17 cellular contexts compared by ENCODE assay signal in the genomic region with DNA sequence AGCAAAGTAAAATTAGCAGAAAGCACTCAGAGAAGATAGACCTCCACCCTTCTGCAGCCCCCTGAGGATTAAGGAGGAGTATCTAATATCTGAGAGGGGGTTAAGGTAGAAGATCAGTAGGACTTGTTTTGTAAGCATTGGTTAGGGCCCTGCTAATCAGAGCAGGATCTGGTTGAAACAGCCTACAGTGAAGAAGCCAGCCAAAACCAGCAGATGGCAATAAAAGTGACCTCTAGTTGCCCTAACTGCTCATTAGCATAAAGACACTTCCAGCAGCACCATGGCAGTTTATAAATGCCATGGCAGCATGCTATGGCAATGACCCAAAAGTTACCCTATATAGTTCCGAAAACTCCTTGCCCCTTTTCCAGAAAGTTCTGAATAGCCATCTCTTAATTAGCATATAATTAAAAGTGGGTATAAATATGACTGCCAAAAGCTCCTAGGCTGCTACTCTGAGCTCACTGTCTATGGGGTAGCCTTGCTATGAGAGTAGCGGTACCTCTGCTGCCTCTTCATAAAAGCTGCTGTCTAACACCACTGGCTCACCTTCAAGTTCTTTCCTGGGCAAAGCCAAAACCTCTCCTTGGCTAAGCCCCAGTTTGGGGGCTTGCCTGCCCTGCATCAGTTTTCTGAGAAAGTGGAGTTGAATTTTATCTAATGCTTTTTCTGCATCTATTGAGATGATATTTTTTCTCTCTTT.
DNase-seq lines count a peak whose midpoint lies in the region; ATAC-seq, FAIRE-seq and TF ChIP-seq lines count a peak whose summit lies in the region.
"Had no signal": no experiment of that assay in that cellular context is flagged by ENCODE, and none has a peak within 500 bp of the region (broad histone marks: within the 10 kb centered on the region; RNA-seq: fewer than 3 reads in every experiment).

No MANE protein-coding gene starts in this region.

- no peak for TF ChIP-seq POLR2A in right lobe of liver (IDR thresholded peaks at IDR 0.05)
- TF ChIP-seq POLR2A in HepG2 (IDR thresholded peaks at IDR 0.05; ENCODE audit: insufficient read depth in 1 of 2, low read depth in 2 of 2, low read length in 2 of 2): no peak

- FAIRE-seq in HepG2 (lab: Jason Lieb, UNC): no peak
- FAIRE-seq: GM19239 had no signal

- CTCF ChIA-PET in HepG2 (lab: Yijun Ruan, JAX; ENCODE audit: low intra/inter-chr PET ratio, low total read pairs): no interaction called here

- ATAC-seq in right lobe of liver: peak; percentile 47 to 92 (median 80)
- ATAC-seq in HepG2: no peak
- no peak for ATAC-seq in HG03108 (IDR thresholded peaks at IDR 0.05; ENCODE audit: unreplicated experiment)
- ATAC-seq: activated CD8-positive, alpha-beta memory T cell treated with anti-CD3 and anti-CD28 coated beads, Interleukin-2, amount 10 ng/mL, durations not matched to agents 7 days and 5 days; foreskin keratinocyte had no signal

- H3K36me3 ChIP-seq in right lobe of liver: no peaks in the 10 kb centered on the region
- no peaks in the 10 kb centered on the region for H3K36me3 ChIP-seq in HepG2 (replicated peaks in 1 of 2; ENCODE audit: control insufficient read depth in 1 of 2, insufficient read depth in 2 of 2, low read length in 2 of 2)
- H3K36me3 ChIP-seq in left ventricle myocardium inferior: no peaks in the 10 kb centered on the region
- H3K36me3 ChIP-seq: brain microvascular endothelial cell, transverse colon had no signal

- no peaks in the 10 kb centered on the region for H4K20me1 ChIP-seq in HepG2 (ENCODE audit: insufficient read depth, low read length)

- no peak for DNase-seq in right lobe of liver
- DNase-seq in HepG2 (ENCODE audit: low spot score): no peak
- DNase-seq in NCI-H82 treated with DMSO at 0.1 percent for 48 hours (lab: John Stamatoyannopoulos, UW; ENCODE audit: unreplicated experiment): peak; percentile 20
- DNase-seq in left ventricle myocardium inferior: no peak
- DNase-seq in superior temporal gyrus (ENCODE audit: extremely low spot score): peak; percentile 33
- no peak for DNase-seq in stimulated activated CD4-positive, alpha-beta T cell treated with anti-CD3 and anti-CD28 coated beads, Interleukin-4, amount 100 ng/mL, for 1 hour
- DNase-seq in iPS-NIHi7 (ENCODE audit: extremely low spot score): no peak
- DNase-seq: activated CD8-positive, alpha-beta memory T cell treated with anti-CD3 and anti-CD28 coated beads, Interleukin-2, amount 10 ng/mL, durations not matched to agents 7 days and 5 days; activated naive CD4-positive, alpha-beta T cell treated with Interleukin-2 at 50 U/mL for 16 hours; brain microvascular endothelial cell; effector CD4-positive, alpha-beta T cell; foreskin keratinocyte; stimulated activated CD4-positive, alpha-beta T cell treated with anti-CD3 and anti-CD28 coated beads, Interleukin-1b, Interleukin-23, amount 100 ng/mL, for 48 hours; transverse colon had no signal

- POLR2A ChIA-PET in HepG2 (lab: Yijun Ruan, JAX): no interaction called here

- H2AFZ ChIP-seq in HepG2 (ENCODE audit: low read length): no peak overlapping the region
- H2AFZ ChIP-seq: parathyroid adenoma had no signal

- no peak overlapping the region for H3K9ac ChIP-seq in HepG2 (ENCODE audit: insufficient read depth, low read depth, low read length)
- H3K9ac ChIP-seq: parathyroid adenoma had no signal

- H3K27ac ChIP-seq in right lobe of liver (no peak overlapping the region), HepG2 (ENCODE audit: extremely low read length, insufficient read depth, low read length) (no peak overlapping the region), left ventricle myocardium inferior (replicated peaks) (peak overlapping the region; percentile 10)
- H3K27ac ChIP-seq: brain microvascular endothelial cell, foreskin keratinocyte, parathyroid adenoma, transverse colon had no signal

- H3K4me2 ChIP-seq in HepG2 (ENCODE audit: low read depth, low read length): no peak overlapping the region

- in situ Hi-C loops in HepG2 (cut with HindIII; ENCODE audit: extremely low pct_ligation_motif_present, low pct_unique_long_range_greater_than_20kb): no loop called here

- intact Hi-C loops in right lobe of liver (cut with DNase I) (no loop called here), HepG2 (cut with micrococcal nuclease; ENCODE audit: unreplicated experiment) (no loop called here), left ventricle myocardium inferior (cut with micrococcal nuclease) (no loop called here)

- WGBS in right lobe of liver (ENCODE audit: insufficient coverage, low coverage, low lambda C conversion rate, missing lambda C conversion rate): 100% methylated on average over 2 of the region's 2 CpGs
- WGBS in HepG2 (ENCODE audit: low lambda C conversion rate): 31% methylated on average over 2 of the region's 2 CpGs

- H3K27me3 ChIP-seq in right lobe of liver (no peaks in the 10 kb centered on the region), HepG2 (ENCODE audit: control insufficient read depth in 1 of 2, insufficient read depth in 2 of 2, low read length in 2 of 2) (no peaks in the 10 kb centered on the region), left ventricle myocardium inferior (ENCODE audit: low read depth) (no peaks in the 10 kb centered on the region)
- H3K27me3 ChIP-seq: brain microvascular endothelial cell, foreskin keratinocyte, transverse colon had no signal

- H3K4me3 ChIP-seq in right lobe of liver (no peak overlapping the region), HepG2 (replicated peaks in 1 of 3; ENCODE audit: insufficient read depth in 1 of 3, low read depth in 2 of 3, low read length in 3 of 3) (no peak overlapping the region), left ventricle myocardium inferior (no peak overlapping the region)
- H3K4me3 ChIP-seq: transverse colon had no signal

- TF ChIP-seq RAD21 in HepG2 (CRISPR knock-in tag; IDR thresholded peaks at IDR 0.05): no peak

- H3K9me3 ChIP-seq in right lobe of liver (no peaks in the 10 kb centered on the region), HepG2 (ENCODE audit: low read length) (no peaks in the 10 kb centered on the region), left ventricle myocardium inferior (replicated peaks) (no peaks in the 10 kb centered on the region)
- H3K9me3 ChIP-seq: transverse colon had no signal

- H3K79me2 ChIP-seq in HepG2 (ENCODE audit: insufficient read depth, low read length): no peaks in the 10 kb centered on the region
- H3K79me2 ChIP-seq: parathyroid adenoma had no signal

- TF ChIP-seq CTCF in right lobe of liver (IDR thresholded peaks at IDR 0.05) (peak in 1 of 4 donors; percentile 18), HepG2 (CRISPR knock-in tag; IDR thresholded peaks at IDR 0.05) (no peak), left ventricle myocardium inferior (IDR thresholded peaks at IDR 0.05; ENCODE audit: borderline replicate concordance) (no peak)

- TF ChIP-seq EP300 in HepG2 (IDR thresholded peaks at IDR 0.05; ENCODE audit: low read depth in 2 of 2, low read length in 2 of 2): no peak
- TF ChIP-seq EP300 in HepG2 (CRISPR knock-in tag; IDR thresholded peaks at IDR 0.05; ENCODE audit: borderline replicate concordance): no peak

- H3K4me1 ChIP-seq in right lobe of liver: peaks cover 0 to 6% (median 0%) of the 10 kb centered on the region in 4 donors
- no peaks in the 10 kb centered on the region for H3K4me1 ChIP-seq in HepG2 (ENCODE audit: insufficient read depth, low read length)
- peaks cover 8% of the 10 kb centered on the region for H3K4me1 ChIP-seq in left ventricle myocardium inferior
- H3K4me1 ChIP-seq: parathyroid adenoma, transverse colon had no signal

- no TSS peak for BruUV-seq in HepG2 (replicated peaks; lab: Mats Ljungman, UMichigan)

TF ChIP-seq in HepG2, 621 proteins besides CTCF, POLR2A, EP300 and RAD21:
- TF ChIP-seq ZNF326 (CRISPR knock-in tag; IDR thresholded peaks at IDR 0.05; ENCODE audit: borderline replicate concordance): no peak
- TF ChIP-seq, protein P1, sequence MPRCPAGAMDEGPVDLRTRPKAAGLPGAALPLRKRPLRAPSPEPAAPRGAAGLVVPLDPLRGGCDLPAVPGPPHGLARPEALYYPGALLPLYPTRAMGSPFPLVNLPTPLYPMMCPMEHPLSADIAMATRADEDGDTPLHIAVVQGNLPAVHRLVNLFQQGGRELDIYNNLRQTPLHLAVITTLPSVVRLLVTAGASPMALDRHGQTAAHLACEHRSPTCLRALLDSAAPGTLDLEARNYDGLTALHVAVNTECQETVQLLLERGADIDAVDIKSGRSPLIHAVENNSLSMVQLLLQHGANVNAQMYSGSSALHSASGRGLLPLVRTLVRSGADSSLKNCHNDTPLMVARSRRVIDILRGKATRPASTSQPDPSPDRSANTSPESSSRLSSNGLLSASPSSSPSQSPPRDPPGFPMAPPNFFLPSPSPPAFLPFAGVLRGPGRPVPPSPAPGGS (CRISPR knock-in tag; IDR thresholded peaks at IDR 0.05): no peak
- no peak for TF ChIP-seq SNAI1 (CRISPR knock-in tag; IDR thresholded peaks at IDR 0.05; ENCODE audit: borderline replicate concordance)

Comparison
In these comparisons a context has a peak if more than half of its experiments do, and no peak if none do; other contexts are left out.
1. ATAC-seq: peak in right lobe of liver (4 of 4); none in HepG2 (single experiment) and HG03108 (single experiment).
2. DNase-seq: peak in NCI-H82 treated with DMSO at 0.1 percent for 48 hours (single experiment) and superior temporal gyrus (single experiment); none in right lobe of liver (0 of 3), HepG2 (single experiment), left ventricle myocardium inferior (single experiment), stimulated activated CD4-positive, alpha-beta T cell treated with anti-CD3 and anti-CD28 coated beads, Interleukin-4, amount 100 ng/mL, for 1 hour (single experiment) and iPS-NIHi7 (single experiment).